ENCODE assay signal across 27 cellular contexts in the genomic region with DNA sequence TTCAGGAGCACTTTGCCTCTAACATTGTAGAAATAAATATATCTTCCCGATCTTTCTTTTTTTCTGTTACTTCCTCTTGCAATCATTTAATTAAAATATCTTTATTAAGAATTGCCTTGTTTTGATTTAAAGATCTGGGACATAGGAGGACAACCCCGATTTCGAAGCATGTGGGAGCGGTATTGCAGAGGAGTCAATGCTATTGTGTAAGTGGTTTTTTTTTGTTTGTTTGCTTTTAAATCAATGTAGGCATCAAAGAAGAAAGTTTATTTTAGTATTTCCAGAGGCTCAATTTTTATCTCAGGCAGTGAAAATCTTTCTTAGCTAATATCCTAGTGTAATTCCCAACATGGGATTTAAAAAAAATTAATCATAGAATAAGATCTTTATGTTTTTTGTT.
"Had no signal": no experiment of that assay in that cellular context is flagged by ENCODE, and none has a peak within 500 bp of the region (broad histone marks: within the 10 kb centered on the region; RNA-seq: fewer than 3 reads in every experiment).

No MANE protein-coding gene starts in this region.

- FAIRE-seq: urothelium cell line had no signal

- H3K4me3 ChIP-seq: stomach, suprapubic skin, testis, thoracic aorta, thyroid gland, tibial artery, tibial nerve, transverse colon, upper lobe of left lung, upper lobe of right lung, uterus, vagina had no signal

- DNase-seq: stimulated activated CD4-positive, alpha-beta T cell treated with anti-CD3 and anti-CD28 coated beads, Interleukin-2, amount 100 ng/mL, for 48 hours; stimulated activated CD4-positive, alpha-beta T cell treated with anti-CD3 and anti-CD28 coated beads, Interleukin-4, amount 100 ng/mL, for 1 hour; stimulated activated CD4-positive, alpha-beta T cell treated with anti-CD3 and anti-CD28 coated beads, Interleukin-4, amount 100 ng/mL, for 24 hours; stimulated activated CD4-positive, alpha-beta T cell treated with anti-CD3 and anti-CD28 coated beads, Interleukin-4, amount 100 ng/mL, for 4 hours; stimulated activated CD8-positive, alpha-beta memory T cell treated with anti-CD3 and anti-CD28 coated beads, Interleukin-4, amount 100 ng/mL, for 48 hours; stimulated activated naive B cell treated with anti-CD40 and anti-IgM and Interleukin-4, amounts not matched to agents 10 μg/mL and 1 μg/mL and 100 μg/mL, for 72 hours; stimulated activated naive CD4-positive, alpha-beta T cell; stimulated activated naive CD4-positive, alpha-beta T cell treated with Interleukin-2 at 50 U/mL for 16 hours; stimulated activated naive CD8-positive, alpha-beta T cell treated with anti-CD3 and anti-CD28 coated beads, Interleukin-15, amount 100 ng/mL, for 72 hours; stimulated activated naive CD8-positive, alpha-beta T cell treated with anti-CD3 and anti-CD28 coated beads, Interleukin-15, Interleukin-2, amounts not matched to agents 100 U/mL and 50 U/mL, for 24 hours; stomach; substantia nigra; testis; thyroid gland; tibial artery; transverse colon; trophoblast cell; upper lobe of left lung; upper lobe of right lung; uterus had no signal

- ATAC-seq: stimulated activated effector memory CD8-positive, alpha-beta T cell treated with anti-CD3 and anti-CD28 coated beads, Interleukin-12 subunit alpha, Interleukin-12 subunit beta, amount 100 ng/mL, for 72 hours; stimulated activated memory B cell treated with anti-CD40 and anti-IgM and Interleukin-4, amounts not matched to agents 10 μg/mL and 1 μg/mL and 100 μg/mL, for 72 hours; stimulated activated naive B cell treated with anti-CD40 and anti-IgM and Interleukin-4, amounts not matched to agents 10 μg/mL and 1 μg/mL and 100 μg/mL, for 72 hours; stimulated activated naive CD8-positive, alpha-beta T cell treated with anti-CD3 and anti-CD28 coated beads, Interleukin-15, amount 100 ng/mL, for 72 hours; stimulated activated naive CD8-positive, alpha-beta T cell treated with anti-CD3 and anti-CD28 coated beads, Interleukin-15, Interleukin-2, amounts not matched to agents 100 U/mL and 50 U/mL, for 24 hours; upper lobe of right lung had no signal

- H3K27me3 ChIP-seq: stomach, suprapubic skin, testis, thyroid gland, tibial artery, tibial nerve, transverse colon, upper lobe of left lung, upper lobe of right lung, uterus, vagina had no signal

- H3K27ac ChIP-seq: stomach, suprapubic skin, testis, thoracic aorta, thyroid gland, tibial artery, tibial nerve, transverse colon, upper lobe of left lung, upper lobe of right lung, uterus, vagina had no signal

- H3K4me1 ChIP-seq: upper lobe of right lung, uterus, vagina had no signal

- H3K9me3 ChIP-seq: stomach, suprapubic skin, testis, thoracic aorta, thyroid gland, tibial artery, tibial nerve, transverse colon, upper lobe of left lung, upper lobe of right lung, uterus, vagina had no signal
